ENCODE assay signal across 20 cellular contexts in genomic region chr5:33079548-33079947, GRCh38.
DNase-seq lines count a peak whose midpoint lies in the region; ATAC-seq and TF ChIP-seq lines count a peak whose summit lies in the region.
"Had no signal": no experiment of that assay in that cellular context is flagged by ENCODE, and none has a peak within 500 bp of the region (broad histone marks: within the 10 kb centered on the region; RNA-seq: fewer than 3 reads in every experiment).

No MANE protein-coding gene starts in this region.

- H3K27me3 ChIP-seq in IMR-90 (ENCODE audit: control insufficient read depth, insufficient read depth, low read length) (no peaks in the 10 kb centered on the region), heart left ventricle (no peaks in the 10 kb centered on the region), mesenchymal stem cell (ENCODE audit: control insufficient read depth in 1 of 2, insufficient read depth in 1 of 2, low read length in 2 of 2) (no peaks in the 10 kb centered on the region), mammary epithelial cell (ENCODE audit: insufficient read depth, low read length) (no peaks in the 10 kb centered on the region), upper lobe of left lung (no peaks in the 10 kb centered on the region)
- H3K27me3 ChIP-seq: BLaER1 treated with 17β-estradiol and CSF1 and Interleukin-3, amounts not matched to agents 10 nM and 100 nM had no signal

- no peaks in the 10 kb centered on the region; the same call in 1 of the 2 replicates for H3K9me3 ChIP-seq in IMR-90 (ENCODE audit: control insufficient read depth, insufficient read depth, low read length)
- peaks cover 0 to 8% (median 0%) of the 10 kb centered on the region in 12 donors for H3K9me3 ChIP-seq in heart left ventricle
- peaks cover 4% of the 10 kb centered on the region for H3K9me3 ChIP-seq in mesenchymal stem cell (ENCODE audit: control insufficient read depth, low read length)
- H3K9me3 ChIP-seq in mammary epithelial cell (replicated peaks; ENCODE audit: insufficient read depth, low read length): peaks cover 4% of the 10 kb centered on the region
- no peaks in the 10 kb centered on the region for H3K9me3 ChIP-seq in upper lobe of left lung

- H2BK120ac ChIP-seq in IMR-90 (ENCODE audit: low read depth, low read length): no peak overlapping the region
- no peak overlapping the region for H2BK120ac ChIP-seq in mesenchymal stem cell (ENCODE audit: low read depth, low read length)

- H2AK9ac ChIP-seq in IMR-90 (replicated peaks; ENCODE audit: low read depth, low read length, poor library complexity): no peak overlapping the region

- no peaks in the 10 kb centered on the region for H3K9me1 ChIP-seq in IMR-90 (ENCODE audit: insufficient read depth, low read length)

- H3K79me2 ChIP-seq in mammary epithelial cell (ENCODE audit: insufficient read depth, low read length): no peaks in the 10 kb centered on the region

- H3K14ac ChIP-seq in IMR-90 (replicated peaks; ENCODE audit: low read depth, low read length): no peak overlapping the region
- no peak overlapping the region for H3K14ac ChIP-seq in mesenchymal stem cell (ENCODE audit: low read length in 2 of 2)

- dilution Hi-C loops in IMR-90 (cut with HindIII; ENCODE audit: low sequenced_read_pairs, unreplicated experiment) (no loop called here), mammary epithelial cell (cut with HindIII; ENCODE audit: low sequenced_read_pairs) (no loop called here)

- DNase-seq in IMR-90 (peak; percentile 53), choroid plexus epithelial cell (ENCODE audit: low read depth) (peak; percentile 42), heart left ventricle (no peak), mesenchymal stem cell (peak; percentile 56), mammary epithelial cell (no peak), pons (ENCODE audit: low spot score) (no peak), upper lobe of left lung (no peak)
- DNase-seq in stimulated activated CD4-positive, alpha-beta T cell treated with anti-CD3 and anti-CD28 coated beads, Interleukin-4, amount 100 ng/mL, for 24 hours: no peak
- DNase-seq: Calu3; CD8-positive, alpha-beta T cell; KBM-7; NCI-H1105; NCI-H1694; NCI-H2081 treated with DMSO at 0.1 percent for 48 hours; NCI-H510A; NCI-H82; OCI-M1; SHP77 treated with DMSO at 0.1 percent for 48 hours had no signal

- H4K5ac ChIP-seq in IMR-90 (ENCODE audit: low read depth, low read length): no peak overlapping the region

- H2AK5ac ChIP-seq in IMR-90 (ENCODE audit: low read depth, low read length): no peak overlapping the region
- no peak overlapping the region for H2AK5ac ChIP-seq in mesenchymal stem cell (ENCODE audit: low read length, severe bottlenecking)

- intact Hi-C loops in IMR-90 (cut with micrococcal nuclease) (loop anchor here (5.0 kb wide), 1 partner anchor 103 kb away; no protein-coding TSS in a partner anchor), heart left ventricle (cut with DNase I) (no loop called here), mammary epithelial cell (cut with micrococcal nuclease) (no loop called here)

- in situ Hi-C loops in IMR-90 (cut with MboI; ENCODE audit: low sequenced_read_pairs): no loop called here
- in situ Hi-C loops in mammary epithelial cell (cut with MboI; ENCODE audit: low sequenced_read_pairs in 2 of 2): no loop called here

- H2BK5ac ChIP-seq in IMR-90 (ENCODE audit: low read depth, low read length, poor library complexity, severe bottlenecking) (no peak overlapping the region), mesenchymal stem cell (ENCODE audit: low read depth, low read length, poor library complexity, severe bottlenecking) (no peak overlapping the region)

- H3K36me3 ChIP-seq in IMR-90 (ENCODE audit: control insufficient read depth, insufficient read depth, low read length): no peaks in the 10 kb centered on the region
- no peaks in the 10 kb centered on the region for H3K36me3 ChIP-seq in heart left ventricle
- H3K36me3 ChIP-seq in mesenchymal stem cell (ENCODE audit: control insufficient read depth in 1 of 2, insufficient read depth in 2 of 2, low read depth in 1 of 2, low read length in 2 of 2): no peaks in the 10 kb centered on the region
- H3K36me3 ChIP-seq in mammary epithelial cell (ENCODE audit: insufficient read depth, low read length): no peaks in the 10 kb centered on the region
- no peaks in the 10 kb centered on the region for H3K36me3 ChIP-seq in upper lobe of left lung
- H3K36me3 ChIP-seq: BLaER1 treated with 17β-estradiol and CSF1 and Interleukin-3, amounts not matched to agents 10 nM and 100 nM had no signal

- no peak overlapping the region for H3K4ac ChIP-seq in IMR-90 (ENCODE audit: low read depth, low read length)
- H3K4ac ChIP-seq in mesenchymal stem cell (ENCODE audit: low read depth in 1 of 2, low read length in 2 of 2): no peak overlapping the region

- no peak overlapping the region for H2BK20ac ChIP-seq in IMR-90 (ENCODE audit: low read depth, low read length)

- no peak overlapping the region for H3K23ac ChIP-seq in IMR-90 (ENCODE audit: low read depth, low read length)
- no peak overlapping the region for H3K23ac ChIP-seq in mesenchymal stem cell (ENCODE audit: low read length in 2 of 2)

- BruUV-seq in IMR-90 (replicated peaks; lab: Mats Ljungman, UMichigan) (no TSS peak), mammary epithelial cell (replicated peaks; lab: Mats Ljungman, UMichigan) (no TSS peak)

- H4K20me1 ChIP-seq in IMR-90 (ENCODE audit: insufficient read depth, low read length) (no peaks in the 10 kb centered on the region), mammary epithelial cell (ENCODE audit: insufficient read depth, low read length) (no peaks in the 10 kb centered on the region)
- H4K20me1 ChIP-seq: BLaER1 treated with 17β-estradiol and CSF1 and Interleukin-3, amounts not matched to agents 10 nM and 100 nM had no signal

- no peak overlapping the region for H3K4me2 ChIP-seq in IMR-90 (ENCODE audit: low read depth, low read length)
- H3K4me2 ChIP-seq in mesenchymal stem cell (ENCODE audit: low read length, poor library complexity, severe bottlenecking): no peak overlapping the region
- no peak overlapping the region for H3K4me2 ChIP-seq in mammary epithelial cell (ENCODE audit: insufficient read depth, low read depth, low read length)
- H3K4me2 ChIP-seq: BLaER1 treated with 17β-estradiol and CSF1 and Interleukin-3, amounts not matched to agents 10 nM and 100 nM had no signal

- no peak overlapping the region for H4K8ac ChIP-seq in IMR-90 (ENCODE audit: low read depth in 2 of 2, low read length in 2 of 2)
- no peak overlapping the region for H4K8ac ChIP-seq in mesenchymal stem cell (ENCODE audit: low read length)

- no peak overlapping the region for H4K91ac ChIP-seq in IMR-90 (ENCODE audit: insufficient read depth, low read depth, low read length)
- H4K91ac ChIP-seq in mesenchymal stem cell (ENCODE audit: low read length): no peak overlapping the region

- H3K18ac ChIP-seq in IMR-90 (ENCODE audit: low read depth, low read length): no peak overlapping the region; the same call in 1 of the 2 replicates
- H3K18ac ChIP-seq in mesenchymal stem cell (ENCODE audit: low read depth in 1 of 2, low read length in 2 of 2): no peak overlapping the region

- no peak for TF ChIP-seq POLR2A in IMR-90 (IDR thresholded peaks at IDR 0.05; ENCODE audit: low read depth, low read length)
- TF ChIP-seq POLR2A in heart left ventricle (IDR thresholded peaks at IDR 0.05): no peak
- TF ChIP-seq POLR2A in upper lobe of left lung (IDR thresholded peaks at IDR 0.05): no peak

- H3K4me3 ChIP-seq in IMR-90 (ENCODE audit: insufficient read depth, low read depth, low read length): no peak overlapping the region
- no peak overlapping the region for H3K4me3 ChIP-seq in choroid plexus epithelial cell (ENCODE audit: low read depth, low read length)
- no peak overlapping the region for H3K4me3 ChIP-seq in heart left ventricle
- H3K4me3 ChIP-seq in mesenchymal stem cell (ENCODE audit: insufficient read depth in 1 of 2, low read depth in 1 of 2, low read length in 2 of 2): no peak overlapping the region
- no peak overlapping the region for H3K4me3 ChIP-seq in mammary epithelial cell (replicated peaks in 1 of 3; ENCODE audit: insufficient read depth in 1 of 3, low read depth in 2 of 3, low read length in 3 of 3)
- no peak overlapping the region for H3K4me3 ChIP-seq in upper lobe of left lung
- H3K4me3 ChIP-seq: BLaER1 treated with 17β-estradiol and CSF1 and Interleukin-3, amounts not matched to agents 10 nM and 100 nM; GM12878 had no signal

- no peak overlapping the region for H2AFZ ChIP-seq in IMR-90 (replicated peaks; ENCODE audit: low read length, poor library complexity)
- H2AFZ ChIP-seq in mesenchymal stem cell (ENCODE audit: low read depth, low read length): no peak overlapping the region
- no peak overlapping the region for H2AFZ ChIP-seq in mammary epithelial cell (ENCODE audit: low read depth, low read length)

- H3K27ac ChIP-seq in IMR-90 (ENCODE audit: insufficient read depth, low read length) (peak overlapping the region; percentile 93; the same call in 1 of the 2 replicates), heart left ventricle (peak overlapping the region in 7 of 12 donors; percentile 20 to 47 (median 33)), mesenchymal stem cell (ENCODE audit: low read length, poor library complexity, severe bottlenecking) (no peak overlapping the region), mammary epithelial cell (ENCODE audit: insufficient read depth, low read depth, low read length) (no peak overlapping the region), upper lobe of left lung (no peak overlapping the region)
- H3K27ac ChIP-seq: BLaER1 treated with 17β-estradiol and CSF1 and Interleukin-3, amounts not matched to agents 10 nM and 100 nM had no signal

- no peak overlapping the region for H3K56ac ChIP-seq in IMR-90 (ENCODE audit: extremely low read depth, insufficient read depth, low read length)

- no peak for TF ChIP-seq RAD21 in IMR-90 (IDR thresholded peaks at IDR 0.05; ENCODE audit: low read length)

- ATAC-seq in IMR-90 (ENCODE audit: low read depth) (peak; percentile 72), heart left ventricle (peak in 2 of 4 donors; percentile 16 to 52), upper lobe of left lung (ENCODE audit: low FRiP score in 2 of 2) (no peak)
- ATAC-seq: CD8-positive, alpha-beta T cell; GM12878 had no signal

- TF ChIP-seq CTCF in IMR-90 (conservative IDR thresholded peaks at IDR 0.05; ENCODE audit: low read depth, low read length) (no peak), choroid plexus epithelial cell (conservative IDR thresholded peaks at IDR 0.05; ENCODE audit: low read depth, low read length) (no peak), heart left ventricle (IDR thresholded peaks at IDR 0.05) (no peak), mammary epithelial cell (conservative IDR thresholded peaks at IDR 0.05 in 1 of 2, IDR thresholded peaks at IDR 0.05 in 1 of 2; ENCODE audit: extremely low read depth in 1 of 2, insufficient read depth in 1 of 2, low read depth in 1 of 2, low read length in 2 of 2) (no peak), upper lobe of left lung (IDR thresholded peaks at IDR 0.05) (no peak)

- CTCF ChIA-PET in IMR-90 (lab: Yijun Ruan, JAX): no interaction called here
- CTCF ChIA-PET in mammary epithelial cell (lab: Charles Lee; ENCODE audit: low non-redundant PET): no interaction called here

- H2BK12ac ChIP-seq in mesenchymal stem cell (ENCODE audit: low read length in 2 of 2): no peak overlapping the region

- peaks cover 8% of the 10 kb centered on the region for H3K4me1 ChIP-seq in IMR-90 (ENCODE audit: control insufficient read depth, insufficient read depth, low read length)
- H3K4me1 ChIP-seq in heart left ventricle: peaks cover 0 to 24% (median 0%) of the 10 kb centered on the region in 12 donors
- H3K4me1 ChIP-seq in mesenchymal stem cell (ENCODE audit: control insufficient read depth, insufficient read depth, low read depth, low read length): no peaks in the 10 kb centered on the region
- H3K4me1 ChIP-seq in mammary epithelial cell (ENCODE audit: insufficient read depth, low read length): peaks cover 4% of the 10 kb centered on the region
- peaks cover 0 to 3% (median 0%) of the 10 kb centered on the region in 4 donors for H3K4me1 ChIP-seq in upper lobe of left lung
- H3K4me1 ChIP-seq: BLaER1 treated with 17β-estradiol and CSF1 and Interleukin-3, amounts not matched to agents 10 nM and 100 nM had no signal

- POLR2A ChIA-PET in IMR-90 (lab: Charles Lee; ENCODE audit: unreplicated experiment): interaction anchor here (0.5 kb wide), 1 partner anchor 12 kb away, joined by 3 read pairs; no protein-coding TSS in a partner anchor

- H3K79me1 ChIP-seq in IMR-90 (ENCODE audit: low read depth in 1 of 2, low read length in 2 of 2): no peaks in the 10 kb centered on the region
- H3K79me1 ChIP-seq in mesenchymal stem cell (replicated peaks; ENCODE audit: low read length, poor library complexity, severe bottlenecking): no peaks in the 10 kb centered on the region

- H2BK15ac ChIP-seq in IMR-90 (ENCODE audit: low read depth, low read length) (no peak overlapping the region), mesenchymal stem cell (ENCODE audit: low read depth, poor library complexity, severe bottlenecking) (no peak overlapping the region)

- H3K9ac ChIP-seq in IMR-90 (ENCODE audit: low read depth, low read length) (no peak overlapping the region), mesenchymal stem cell (ENCODE audit: low read length) (no peak overlapping the region), mammary epithelial cell (ENCODE audit: insufficient read depth, low read length) (no peak overlapping the region)
- H3K9ac ChIP-seq: BLaER1 treated with 17β-estradiol and CSF1 and Interleukin-3, amounts not matched to agents 10 nM and 100 nM had no signal

- TF ChIP-seq EP300 in upper lobe of left lung (IDR thresholded peaks at IDR 0.05): no peak

Comparison
In these comparisons a context has a peak if more than half of its experiments do, and no peak if none do; other contexts are left out.
1. DNase-seq: peak in IMR-90 (single experiment), choroid plexus epithelial cell (single experiment) and mesenchymal stem cell (single experiment); none in heart left ventricle (0 of 5), mammary epithelial cell (single experiment), pons (single experiment), stimulated activated CD4-positive, alpha-beta T cell treated with anti-CD3 and anti-CD28 coated beads, Interleukin-4, amount 100 ng/mL, for 24 hours (single experiment) and upper lobe of left lung (0 of 2).
2. H3K27ac ChIP-seq: peak in IMR-90 (single experiment) and heart left ventricle (7 of 12); none in mesenchymal stem cell (single experiment), mammary epithelial cell (single experiment) and upper lobe of left lung (0 of 4).